ENCODE assay signal across 14 cellular contexts in genomic region chr9:93090091-93090655, GRCh38. TPM values are rescaled to one million over a fixed set of nuclear protein-coding genes. Genes with fewer than 3 reads are reported as not detected.
DNase-seq lines count a peak whose midpoint lies in the region; ATAC-seq, FAIRE-seq and TF ChIP-seq lines count a peak whose summit lies in the region.
"Had no signal": no experiment of that assay in that cellular context is flagged by ENCODE, and none has a peak within 500 bp of the region (broad histone marks: within the 10 kb centered on the region; RNA-seq: fewer than 3 reads in every experiment).

No MANE protein-coding gene starts in this region.

- H2BK5ac ChIP-seq in trophoblast cell (ENCODE audit: low read depth, low read length, poor library complexity), result no peak overlapping the region

- H3K27ac ChIP-seq in kidney (ENCODE audit: low read depth in 2 of 2, low read length in 2 of 2) (no peak overlapping the region), spleen (no peak overlapping the region), trophoblast cell (ENCODE audit: low read depth, low read length) (no peak overlapping the region)
- H3K27ac ChIP-seq: cardiac muscle cell, VCaP had no signal

- no peak overlapping the region for H4K91ac ChIP-seq in trophoblast cell (ENCODE audit: low read depth, low read length)

- peaks cover 1% of the 10 kb centered on the region for H3K79me2 ChIP-seq in trophoblast cell (ENCODE audit: control insufficient read depth, insufficient read depth, low read length, poor library complexity)

- WGBS in spleen, 5 donors, result 86 to 92% (median 91%) methylated on average over 8 of the region's 8 CpGs
- WGBS in trophoblast cell (ENCODE audit: extremely low coverage, insufficient coverage, insufficient read length), result no CpG with 5 or more reads among the region's 8 CpGs

- H3K18ac ChIP-seq in trophoblast cell (ENCODE audit: low read length), result no peak overlapping the region

- peaks cover 25 to 37% of the 10 kb centered on the region in 2 donors for H3K36me3 Mint-ChIP-seq in activated T-cell treated with anti-CD3 and anti-CD28 coated beads, Interleukin-2, amount 50 U/mL, for 72 hours (ENCODE audit: insufficient read depth in 2 of 2)
- peaks cover 66% of the 10 kb centered on the region for H3K36me3 Mint-ChIP-seq in activated CD4-positive, alpha-beta memory T cell treated with anti-CD3 and anti-CD28 coated beads, Interleukin-2, amount 10 ng/mL, durations not matched to agents 7 days and 5 days (ENCODE audit: low read depth)

- ATAC-seq in activated T-cell treated with anti-CD3 and anti-CD28 coated beads, Interleukin-2, amount 50 U/mL, for 72 hours (replicated peaks in 1 of 2), result no peak

- H3K4me2 ChIP-seq in trophoblast cell (ENCODE audit: low read length), result no peak overlapping the region

- TF ChIP-seq CTCF in kidney (IDR thresholded peaks at IDR 0.05; ENCODE audit: borderline replicate concordance, extremely low read depth, insufficient read depth) (no peak), spleen (IDR thresholded peaks at IDR 0.05 in 8 of 11, conservative IDR thresholded peaks at IDR 0.05 in 3 of 11) (no peak)

- H3K9me3 Mint-ChIP-seq in activated T-cell treated with anti-CD3 and anti-CD28 coated beads, Interleukin-2, amount 50 U/mL, for 72 hours, result peaks cover 5 to 10% of the 10 kb centered on the region in 2 donors
- peaks cover 33% of the 10 kb centered on the region for H3K9me3 Mint-ChIP-seq in activated CD4-positive, alpha-beta memory T cell treated with anti-CD3 and anti-CD28 coated beads, Interleukin-2, amount 10 ng/mL, durations not matched to agents 7 days and 5 days

- no peaks in the 10 kb centered on the region for H3K27me3 Mint-ChIP-seq in activated T-cell treated with anti-CD3 and anti-CD28 coated beads, Interleukin-2, amount 50 U/mL, for 72 hours (ENCODE audit: low read depth)
- H3K27me3 Mint-ChIP-seq in activated CD4-positive, alpha-beta memory T cell treated with anti-CD3 and anti-CD28 coated beads, Interleukin-2, amount 10 ng/mL, durations not matched to agents 7 days and 5 days, result no peaks in the 10 kb centered on the region

- TF ChIP-seq POLR2A in spleen (IDR thresholded peaks at IDR 0.05), result no peak

- no peak overlapping the region for H3K27ac Mint-ChIP-seq in activated T-cell treated with anti-CD3 and anti-CD28 coated beads, Interleukin-2, amount 50 U/mL, for 72 hours
- peak overlapping the region; percentile 61 for H3K27ac Mint-ChIP-seq in activated CD4-positive, alpha-beta memory T cell treated with anti-CD3 and anti-CD28 coated beads, Interleukin-2, amount 10 ng/mL, durations not matched to agents 7 days and 5 days
- H3K27ac Mint-ChIP-seq: HFFc6 had no signal

- no peaks in the 10 kb centered on the region for H3K36me3 ChIP-seq in kidney (ENCODE audit: control insufficient read depth in 1 of 2, insufficient read depth in 2 of 2, low read length in 2 of 2)
- peaks cover 0 to 45% (median 15%) of the 10 kb centered on the region in 6 donors for H3K36me3 ChIP-seq in spleen
- H3K36me3 ChIP-seq in trophoblast cell (ENCODE audit: control insufficient read depth in 1 of 2, insufficient read depth in 2 of 2, low read length in 2 of 2), result no peaks in the 10 kb centered on the region
- H3K36me3 ChIP-seq: cardiac muscle cell had no signal

- no peak overlapping the region for H3K14ac ChIP-seq in trophoblast cell (ENCODE audit: low read length)

- intact Hi-C loops in kidney (cut with DNase I) (no loop called here), spleen (cut with DNase I; ENCODE audit: low total_unique reads) (loop anchor here (10.0 kb wide), 1 partner anchor 85 kb away; no protein-coding TSS in a partner anchor)

- H4K8ac ChIP-seq in trophoblast cell (ENCODE audit: low read depth, low read length), result no peak overlapping the region

- peaks cover 83% of the 10 kb centered on the region for H3K4me1 Mint-ChIP-seq in activated T-cell treated with anti-CD3 and anti-CD28 coated beads, Interleukin-2, amount 50 U/mL, for 72 hours (ENCODE audit: low read depth)
- H3K4me1 Mint-ChIP-seq in activated CD4-positive, alpha-beta memory T cell treated with anti-CD3 and anti-CD28 coated beads, Interleukin-2, amount 10 ng/mL, durations not matched to agents 7 days and 5 days, result peaks cover 63% of the 10 kb centered on the region

- H4K12ac ChIP-seq in trophoblast cell (ENCODE audit: low read depth, low read length), result no peak overlapping the region

- CTCF ChIA-PET in activated CD4-positive, alpha-beta memory T cell treated with anti-CD3 and anti-CD28 coated beads, Interleukin-2, amount 10 ng/mL, durations not matched to agents 7 days and 5 days (lab: Charles Lee), result interaction anchor here (0.7 to 3.6 kb wide), 3 partner anchors 19 to 211 kb away, joined by 3 to 8 read pairs (median 4); no protein-coding TSS in a partner anchor

- H3K9ac ChIP-seq in kidney (ENCODE audit: low read length in 2 of 2), result no peak overlapping the region
- H3K9ac ChIP-seq in trophoblast cell (ENCODE audit: low read length), result no peak overlapping the region

- no peak overlapping the region for H2AK5ac ChIP-seq in trophoblast cell (ENCODE audit: low read length)

- peaks cover 7% of the 10 kb centered on the region for H3K79me1 ChIP-seq in trophoblast cell (ENCODE audit: low read length)

- H3K9me3 ChIP-seq in kidney (ENCODE audit: control insufficient read depth in 1 of 2, low read length in 2 of 2), result no peaks in the 10 kb centered on the region
- peaks cover 0 to 9% (median 2%) of the 10 kb centered on the region in 8 donors for H3K9me3 ChIP-seq in spleen
- H3K9me3 ChIP-seq in trophoblast cell (ENCODE audit: insufficient read depth, low read depth, low read length), result peaks cover 4% of the 10 kb centered on the region

- H3K4me3 ChIP-seq in kidney (ENCODE audit: low read length in 2 of 2), result no peak overlapping the region
- H3K4me3 ChIP-seq in spleen, result no peak overlapping the region
- H3K4me3 ChIP-seq in trophoblast cell (ENCODE audit: low read depth, low read length), result no peak overlapping the region
- H3K4me3 ChIP-seq: cardiac muscle cell had no signal

- H2BK120ac ChIP-seq in trophoblast cell (ENCODE audit: insufficient read depth, low read length, poor library complexity), result no peak overlapping the region

- H3K27me3 ChIP-seq in spleen (replicated peaks in 1 of 7) (no peaks in the 10 kb centered on the region), trophoblast cell (ENCODE audit: insufficient read depth, low read length) (no peaks in the 10 kb centered on the region)
- H3K27me3 ChIP-seq: cardiac muscle cell had no signal

- FAIRE-seq in kidney (lab: Jason Lieb, UNC), result no peak

- no peak overlapping the region for H3K4me3 Mint-ChIP-seq in activated T-cell treated with anti-CD3 and anti-CD28 coated beads, Interleukin-2, amount 50 U/mL, for 72 hours
- H3K4me3 Mint-ChIP-seq in activated CD4-positive, alpha-beta memory T cell treated with anti-CD3 and anti-CD28 coated beads, Interleukin-2, amount 10 ng/mL, durations not matched to agents 7 days and 5 days, result no peak overlapping the region
- H3K4me3 Mint-ChIP-seq: HFFc6 had no signal

- H2AFZ ChIP-seq in trophoblast cell (ENCODE audit: insufficient read depth, low read length, poor library complexity), result no peak overlapping the region

- DNase-seq in activated T-cell treated with anti-CD3 and anti-CD28 coated beads, Interleukin-2, amount 50 U/mL, for 48 hours, result peak; percentile 15 to 17
- no peak for DNase-seq in activated T-cell treated with anti-CD3 and anti-CD28 coated beads, Interleukin-2, amount 50 U/mL, for 72 hours
- no peak for DNase-seq in activated CD4-positive, alpha-beta memory T cell treated with anti-CD3 and anti-CD28 coated beads, Interleukin-2, amount 10 ng/mL, durations not matched to agents 7 days and 5 days
- DNase-seq in kidney (peak; percentile 5), spleen (peak; percentile 5), GM19238 (ENCODE audit: insufficient read length, low spot score) (no peak), SIG-M5 (lab: John Stamatoyannopoulos, UW) (no peak), trophoblast cell (no peak)
- DNase-seq: HFFc6; NCI-H1417 treated with DMSO at 0.1 percent for 48 hours; NCI-H226; stimulated activated naive CD4-positive, alpha-beta T cell treated with Interleukin-2 at 50 U/mL for 16 hours had no signal

- no peak overlapping the region for H3K4ac ChIP-seq in trophoblast cell (ENCODE audit: low read depth, low read length)

- peaks cover 16 to 17% of the 10 kb centered on the region in 2 donors for H3K4me1 ChIP-seq in kidney (ENCODE audit: control insufficient read depth in 1 of 2, insufficient read depth in 1 of 2, low read depth in 1 of 2, low read length in 2 of 2)
- peaks cover 27 to 42% (median 34%) of the 10 kb centered on the region in 6 donors for H3K4me1 ChIP-seq in spleen
- H3K4me1 ChIP-seq in trophoblast cell (ENCODE audit: control insufficient read depth in 1 of 2, insufficient read depth in 2 of 2, low read length in 2 of 2), result peaks cover 5 to 8% of the 10 kb centered on the region in 2 experiments

- H3K23ac ChIP-seq in trophoblast cell (ENCODE audit: low read length), result no peak overlapping the region

- POLR2A ChIA-PET in activated CD4-positive, alpha-beta memory T cell treated with anti-CD3 and anti-CD28 coated beads, Interleukin-2, amount 10 ng/mL, durations not matched to agents 7 days and 5 days (lab: Charles Lee), result no interaction called here

- H2BK12ac ChIP-seq in trophoblast cell (ENCODE audit: low read length), result no peak overlapping the region

RNA-seq across cellular contexts. Expression of gene CARD19, which starts 5.8 kb away (rescaled TPM):
- 10 to 100 TPM; 65.7 to 70.0 TPM for total RNA-seq in activated T-cell treated with anti-CD3 and anti-CD28 coated beads, Interleukin-2, amount 50 U/mL, for 72 hours
- 10 to 100 TPM; 80.4 to 83.5 TPM for total RNA-seq in activated CD4-positive, alpha-beta memory T cell treated with anti-CD3 and anti-CD28 coated beads, Interleukin-2, amount 10 ng/mL, durations not matched to agents 7 days and 5 days
- total RNA-seq in kidney (44.5 TPM), spleen (10 to 100 TPM; 32.8 to 78.8 (median 44.6) TPM)
- polyA plus RNA-seq in kidney (ENCODE audit: insufficient read depth, low read depth, low replicate concordance) (49.3 TPM), spleen (10 to 100 TPM; 21.7 to 38.9 (median 23.0) TPM)
- 20.3 and 21.4 TPM in 2 replicates for polyA plus RNA-seq in trophoblast cell (2013)

RNA-seq across cellular contexts. Expression of gene SUSD3, which starts 31.7 kb away (rescaled TPM):
- total RNA-seq in activated T-cell treated with anti-CD3 and anti-CD28 coated beads, Interleukin-2, amount 50 U/mL, for 72 hours, result 10 to 100 TPM; 53.1 to 56.8 TPM
- 10 to 100 TPM; 69.6 to 71.4 TPM for total RNA-seq in activated CD4-positive, alpha-beta memory T cell treated with anti-CD3 and anti-CD28 coated beads, Interleukin-2, amount 10 ng/mL, durations not matched to agents 7 days and 5 days
- 12.2 TPM for total RNA-seq in kidney
- polyA plus RNA-seq in kidney (ENCODE audit: insufficient read depth, low read depth, low replicate concordance), result 34.6 TPM
- 10 to 100 TPM; 27.6 to 54.8 (median 35.8) TPM for total RNA-seq in spleen
- 10 to 100 TPM; 50.4 to 68.8 (median 57.4) TPM for polyA plus RNA-seq in spleen
- 0.37 and 0.44 TPM in 2 replicates for polyA plus RNA-seq in trophoblast cell (2013)
- total RNA-seq: cardiac muscle cell had no signal
- polyA plus RNA-seq: cardiac muscle cell had no signal

RNA-seq across cellular contexts. Expression of gene NINJ1, which starts 43.9 kb away (rescaled TPM):
- 100 to 1,000 TPM; 121 to 124 TPM for total RNA-seq in activated T-cell treated with anti-CD3 and anti-CD28 coated beads, Interleukin-2, amount 50 U/mL, for 72 hours
- total RNA-seq in activated CD4-positive, alpha-beta memory T cell treated with anti-CD3 and anti-CD28 coated beads, Interleukin-2, amount 10 ng/mL, durations not matched to agents 7 days and 5 days, result 10 to 100 TPM; 36.9 to 37.4 TPM
- total RNA-seq in kidney, result 56.3 TPM
- 149 TPM for polyA plus RNA-seq in kidney (ENCODE audit: insufficient read depth, low read depth, low replicate concordance)
- total RNA-seq in spleen, result 100 to 1,000 TPM in 6 of 7 donors, 10 to 100 TPM in 1; 75.0 to 142 (median 113) TPM
- polyA plus RNA-seq in spleen, result 10 to 100 TPM; 26.5 to 68.9 (median 50.4) TPM
- 52.0 and 52.5 TPM in 2 replicates for polyA plus RNA-seq in trophoblast cell (2013)

Comparison
In these comparisons a context has a peak if more than half of its experiments do, and no peak if none do; other contexts are left out.
1. DNase-seq: peak in activated T-cell treated with anti-CD3 and anti-CD28 coated beads, Interleukin-2, amount 50 U/mL, for 48 hours (2 of 2), kidney (single experiment) and spleen (single experiment); none in activated T-cell treated with anti-CD3 and anti-CD28 coated beads, Interleukin-2, amount 50 U/mL, for 72 hours (0 of 2), activated CD4-positive, alpha-beta memory T cell treated with anti-CD3 and anti-CD28 coated beads, Interleukin-2, amount 10 ng/mL, durations not matched to agents 7 days and 5 days (single experiment), GM19238 (single experiment), SIG-M5 (single experiment) and trophoblast cell (0 of 2).